Comparison of ENCODE assay signal across 17 cellular contexts in the genomic region with DNA sequence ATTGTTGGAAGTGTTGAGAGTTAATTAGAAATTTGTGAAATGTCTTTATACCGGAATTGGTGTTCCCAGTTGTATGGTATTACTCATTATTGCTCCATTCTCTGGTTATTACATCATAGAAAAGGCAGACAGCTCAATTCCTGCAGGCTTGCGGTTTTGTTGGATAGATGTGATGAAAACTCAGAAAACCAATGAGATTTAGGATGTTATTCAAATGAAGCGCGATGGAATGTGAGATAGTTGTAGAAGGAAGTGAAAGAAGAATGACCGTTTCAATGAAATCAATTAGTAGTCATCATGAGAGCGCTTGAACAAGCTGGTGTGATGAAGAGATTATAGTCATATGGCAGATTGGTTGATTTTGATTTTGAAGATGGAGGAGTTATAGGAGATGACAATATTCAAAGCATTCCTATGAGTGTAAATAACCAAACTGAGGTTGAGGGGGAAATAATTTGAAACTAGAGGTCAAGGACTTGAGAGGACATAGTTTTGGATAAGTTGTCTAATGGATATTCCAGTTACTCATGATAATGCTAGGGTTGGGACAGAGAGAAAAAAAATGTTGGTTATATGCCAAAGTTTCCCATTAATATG.
DNase-seq lines count a peak whose midpoint lies in the region; ATAC-seq and TF ChIP-seq lines count a peak whose summit lies in the region.
"Had no signal": no experiment of that assay in that cellular context is flagged by ENCODE, and none has a peak within 500 bp of the region (broad histone marks: within the 10 kb centered on the region; RNA-seq: fewer than 3 reads in every experiment).

No MANE protein-coding gene starts in this region.

- no peak for TF ChIP-seq CTCF in foreskin fibroblast (IDR thresholded peaks at IDR 0.05; ENCODE audit: low read depth, low read length)

- H3K36me3 Mint-ChIP-seq in activated T-helper 2 cell treated with anti-CD3 and anti-CD28 coated beads, Interferon-gamma antibody, Interleukin-2, Interleukin-4, amounts not matched to agents 10 μg/mL and 5 μg/mL and 100 μg/mL, durations not matched to agents 14 hours and 24 hours and 36 hours (ENCODE audit: low read depth): no peaks in the 10 kb centered on the region

- no peaks in the 10 kb centered on the region for H3K27me3 Mint-ChIP-seq in activated T-helper 2 cell treated with anti-CD3 and anti-CD28 coated beads, Interferon-gamma antibody, Interleukin-2, Interleukin-4, amounts not matched to agents 10 μg/mL and 5 μg/mL and 100 μg/mL, durations not matched to agents 14 hours and 24 hours and 36 hours (ENCODE audit: low read depth)

- peaks cover 13% of the 10 kb centered on the region for H3K9me3 Mint-ChIP-seq in activated T-helper 2 cell treated with anti-CD3 and anti-CD28 coated beads, Interferon-gamma antibody, Interleukin-2, Interleukin-4, amounts not matched to agents 10 μg/mL and 5 μg/mL and 100 μg/mL, durations not matched to agents 14 hours and 24 hours and 36 hours

- no peak overlapping the region for H3K4me3 Mint-ChIP-seq in activated T-helper 2 cell treated with anti-CD3 and anti-CD28 coated beads, Interferon-gamma antibody, Interleukin-2, Interleukin-4, amounts not matched to agents 10 μg/mL and 5 μg/mL and 100 μg/mL, durations not matched to agents 14 hours and 24 hours and 36 hours (ENCODE audit: low read depth)
- H3K4me3 Mint-ChIP-seq: activated CD8-positive, alpha-beta T cell treated with anti-CD3 and anti-CD28 coated beads, Interleukin-2, amount 10 ng/mL, durations not matched to agents 7 days and 5 days had no signal

- H3K4me3 ChIP-seq in foreskin fibroblast (ENCODE audit: low read depth in 1 of 2, low read length in 2 of 2): no peak overlapping the region
- H3K4me3 ChIP-seq: heart right ventricle had no signal

- TF ChIP-seq POLR2A in GM18505 (IDR thresholded peaks at IDR 0.05; ENCODE audit: borderline replicate concordance, extremely low read depth, insufficient read depth, insufficient read length): no peak

- intact Hi-C loops in activated T-helper 2 cell treated with anti-CD3 and anti-CD28 coated beads, Interferon-gamma antibody, Interleukin-2, Interleukin-4, amounts not matched to agents 10 μg/mL and 5 μg/mL and 100 μg/mL, durations not matched to agents 14 hours and 24 hours and 36 hours (cut with micrococcal nuclease): no loop called here

- DNase-seq in EH (ENCODE audit: low read depth): peak; percentile 77
- peak; percentile 99 for DNase-seq in MV-4-11 (lab: John Stamatoyannopoulos, UW)
- peak; percentile 24 for DNase-seq in SW480 (ENCODE audit: low spot score)
- DNase-seq in foreskin fibroblast: peak; percentile 20 to 58
- no peak for DNase-seq in NCI-H1092 treated with DMSO at 0.1 percent for 48 hours (lab: John Stamatoyannopoulos, UW)
- no peak for DNase-seq in GOT3 (lab: John Stamatoyannopoulos, UW)
- DNase-seq in activated T-helper 2 cell treated with anti-CD3 and anti-CD28 coated beads, Interferon-gamma antibody, Interleukin-2, Interleukin-4, amounts not matched to agents 10 μg/mL and 5 μg/mL and 100 μg/mL, durations not matched to agents 14 hours and 24 hours and 36 hours (ENCODE audit: low spot score): no peak
- DNase-seq: activated CD8-positive, alpha-beta T cell treated with anti-CD3 and anti-CD28 coated beads, Interleukin-2, amount 10 ng/mL, durations not matched to agents 7 days and 5 days; activated naive CD4-positive, alpha-beta T cell treated with Interleukin-2 at 50 U/mL for 16 hours; caudate nucleus; DMS153; heart right ventricle; NCI-H146; NCI-H446 treated with DMSO at 0.1 percent for 48 hours; posterior cingulate gyrus; stimulated activated CD4-positive, alpha-beta T cell treated with anti-CD3 and anti-CD28 coated beads, Interleukin-15, amount 100 ng/mL, for 24 hours had no signal

- no peaks in the 10 kb centered on the region for H3K4me1 Mint-ChIP-seq in activated T-helper 2 cell treated with anti-CD3 and anti-CD28 coated beads, Interferon-gamma antibody, Interleukin-2, Interleukin-4, amounts not matched to agents 10 μg/mL and 5 μg/mL and 100 μg/mL, durations not matched to agents 14 hours and 24 hours and 36 hours (ENCODE audit: low read depth)

- H3K27ac Mint-ChIP-seq in activated T-helper 2 cell treated with anti-CD3 and anti-CD28 coated beads, Interferon-gamma antibody, Interleukin-2, Interleukin-4, amounts not matched to agents 10 μg/mL and 5 μg/mL and 100 μg/mL, durations not matched to agents 14 hours and 24 hours and 36 hours: no peak overlapping the region
- H3K27ac Mint-ChIP-seq: activated CD8-positive, alpha-beta T cell treated with anti-CD3 and anti-CD28 coated beads, Interleukin-2, amount 10 ng/mL, durations not matched to agents 7 days and 5 days had no signal

- ATAC-seq in GM18505 (IDR thresholded peaks at IDR 0.05; ENCODE audit: unreplicated experiment): no peak
- ATAC-seq: activated CD8-positive, alpha-beta T cell treated with anti-CD3 and anti-CD28 coated beads, Interleukin-2, amount 10 ng/mL, durations not matched to agents 7 days and 5 days had no signal

Comparison
In these comparisons a context has a peak if more than half of its experiments do, and no peak if none do; other contexts are left out.
1. DNase-seq: peak in EH (single experiment), MV-4-11 (single experiment), SW480 (single experiment) and foreskin fibroblast (2 of 2); none in NCI-H1092 treated with DMSO at 0.1 percent for 48 hours (single experiment), GOT3 (single experiment) and activated T-helper 2 cell treated with anti-CD3 and anti-CD28 coated beads, Interferon-gamma antibody, Interleukin-2, Interleukin-4, amounts not matched to agents 10 μg/mL and 5 μg/mL and 100 μg/mL, durations not matched to agents 14 hours and 24 hours and 36 hours (single experiment).